ENCODE assay signal across 24 cellular contexts in the genomic region with DNA sequence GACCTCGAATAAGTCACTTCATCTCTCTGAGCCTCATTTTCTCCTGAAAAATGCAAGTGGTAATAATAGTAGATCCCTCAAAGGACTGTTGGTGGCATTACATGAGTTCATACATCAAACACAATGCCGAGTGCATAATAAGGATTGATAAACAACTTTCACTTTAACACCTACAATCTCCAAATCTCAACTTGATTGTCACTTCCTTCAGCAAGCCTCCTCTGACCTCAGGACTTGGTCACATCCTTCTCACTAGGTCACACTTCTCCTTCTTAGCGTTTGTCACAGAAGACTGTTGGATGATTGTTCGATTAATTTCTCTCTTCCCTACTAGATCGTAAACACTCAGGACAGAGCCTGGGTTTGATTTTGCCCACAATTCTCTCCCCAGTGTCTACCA. TPM values are rescaled to one million over a fixed set of nuclear protein-coding genes. Genes with fewer than 3 reads are reported as not detected.
DNase-seq lines count a peak whose midpoint lies in the region; ATAC-seq, FAIRE-seq and TF ChIP-seq lines count a peak whose summit lies in the region.
"Had no signal": no experiment of that assay in that cellular context is flagged by ENCODE, and none has a peak within 500 bp of the region (broad histone marks: within the 10 kb centered on the region; RNA-seq: fewer than 3 reads in every experiment).

No MANE protein-coding gene starts in this region.

- no peaks in the 10 kb centered on the region for H3K9me3 Mint-ChIP-seq in activated CD8-positive, alpha-beta T cell treated with anti-CD3 and anti-CD28 coated beads for 36 hours
- H3K9me3 Mint-ChIP-seq in activated CD8-positive, alpha-beta T cell treated with anti-CD3 and anti-CD28 coated beads, Interleukin-2, amount 10 ng/mL, durations not matched to agents 7 days and 5 days (ENCODE audit: insufficient read depth), result no peaks in the 10 kb centered on the region
- no peaks in the 10 kb centered on the region for H3K9me3 Mint-ChIP-seq in stimulated activated effector memory CD8-positive, alpha-beta T cell treated with anti-CD3 and anti-CD28 coated beads, Interleukin-12 subunit alpha, Interleukin-12 subunit beta, amount 100 ng/mL, for 72 hours
- H3K9me3 Mint-ChIP-seq: activated B cell treated with CpG ODN at 0.5 μM for 24 hours; activated T-cell treated with anti-CD3 and anti-CD28 coated beads, Interleukin-2, amount 50 U/mL, for 24 hours; CD4-positive, alpha-beta memory T cell; mesothelial cell of epicardium had no signal

- H2AFZ ChIP-seq in GM12878 (ENCODE audit: control insufficient read depth, low read depth, low read length), result peak overlapping the region; percentile 33

- RAD21 ChIA-PET in GM12878 (lab: Charles Lee; ENCODE audit: unreplicated experiment), result no interaction called here

- no peaks in the 10 kb centered on the region for H3K79me2 ChIP-seq in GM12878 (ENCODE audit: control insufficient read depth, insufficient read depth, low read length)

- H3K4me3 Mint-ChIP-seq in activated CD8-positive, alpha-beta T cell treated with anti-CD3 and anti-CD28 coated beads for 36 hours, result no peak overlapping the region
- H3K4me3 Mint-ChIP-seq in activated CD8-positive, alpha-beta T cell treated with anti-CD3 and anti-CD28 coated beads, Interleukin-2, amount 10 ng/mL, durations not matched to agents 7 days and 5 days, result no peak overlapping the region
- no peak overlapping the region for H3K4me3 Mint-ChIP-seq in stimulated activated effector memory CD8-positive, alpha-beta T cell treated with anti-CD3 and anti-CD28 coated beads, Interleukin-12 subunit alpha, Interleukin-12 subunit beta, amount 100 ng/mL, for 72 hours
- H3K4me3 Mint-ChIP-seq: activated B cell treated with CpG ODN at 0.5 μM for 24 hours; activated T-cell treated with anti-CD3 and anti-CD28 coated beads, Interleukin-2, amount 50 U/mL, for 24 hours; mesothelial cell of epicardium; naive B cell had no signal

- H3K4me2 ChIP-seq in GM12878 (ENCODE audit: control insufficient read depth, insufficient read depth), result 0 out of 2 replicates have a peak overlapping the region, but pooled peaks have one; percentile 21

- CTCF ChIA-PET in activated CD8-positive, alpha-beta T cell treated with anti-CD3 and anti-CD28 coated beads for 36 hours (lab: Charles Lee), result interaction anchor here (0.8 to 2.7 kb wide), 2 partner anchors 11 to 216 kb away, joined by 3 to 16 read pairs; no protein-coding TSS in a partner anchor
- CTCF ChIA-PET in activated CD8-positive, alpha-beta T cell treated with anti-CD3 and anti-CD28 coated beads, Interleukin-2, amount 10 ng/mL, durations not matched to agents 7 days and 5 days (lab: Charles Lee), result no interaction called here
- CTCF ChIA-PET in GM12878 (lab: Yijun Ruan, JAX), result interaction anchor here (0.7 to 2.5 kb wide), 4 partner anchors 11 to 216 kb away, joined by 4 to 23 read pairs (median 14); no protein-coding TSS in a partner anchor

- POLR2A ChIA-PET in activated CD8-positive, alpha-beta T cell treated with anti-CD3 and anti-CD28 coated beads for 36 hours (lab: Charles Lee), result no interaction called here
- POLR2A ChIA-PET in activated CD8-positive, alpha-beta T cell treated with anti-CD3 and anti-CD28 coated beads, Interleukin-2, amount 10 ng/mL, durations not matched to agents 7 days and 5 days (lab: Charles Lee), result no interaction called here
- POLR2A ChIA-PET in GM12878 (lab: Charles Lee), result no interaction called here

- 64% methylated on average over 5 of the region's 5 CpGs for WGBS in GM12878 (ENCODE audit: insufficient coverage, insufficient replicate concordance, low lambda C conversion rate, missing lambda C conversion rate)

- H3K27me3 Mint-ChIP-seq in activated CD8-positive, alpha-beta T cell treated with anti-CD3 and anti-CD28 coated beads for 36 hours, result no peaks in the 10 kb centered on the region
- H3K27me3 Mint-ChIP-seq in activated CD8-positive, alpha-beta T cell treated with anti-CD3 and anti-CD28 coated beads, Interleukin-2, amount 10 ng/mL, durations not matched to agents 7 days and 5 days (ENCODE audit: low read depth), result peaks cover 12% of the 10 kb centered on the region
- H3K27me3 Mint-ChIP-seq: activated B cell treated with CpG ODN at 0.5 μM for 24 hours; activated T-cell treated with anti-CD3 and anti-CD28 coated beads, Interleukin-2, amount 50 U/mL, for 24 hours; CD4-positive, alpha-beta memory T cell had no signal

- intact Hi-C loops in activated CD8-positive, alpha-beta T cell treated with anti-CD3 and anti-CD28 coated beads for 36 hours (cut with micrococcal nuclease), result no loop called here
- intact Hi-C loops in GM12878 (cut with micrococcal nuclease; ENCODE audit: unreplicated experiment) (no loop called here), posterior cingulate gyrus (cut with DNase I) (no loop called here)

- H3K36me3 ChIP-seq in GM12878 (ENCODE audit: control insufficient read depth in 2 of 2, insufficient read depth in 2 of 2, low read length in 1 of 2), result no peaks in the 10 kb centered on the region
- H3K36me3 ChIP-seq: left ventricle myocardium inferior, transverse colon had no signal

- H3K27ac ChIP-seq in GM12878 (ENCODE audit: control insufficient read depth, insufficient read depth), result no peak overlapping the region
- H3K27ac ChIP-seq: body of pancreas, left ventricle myocardium inferior, transverse colon had no signal

- no peaks in the 10 kb centered on the region for H3K36me3 Mint-ChIP-seq in activated CD8-positive, alpha-beta T cell treated with anti-CD3 and anti-CD28 coated beads for 36 hours (ENCODE audit: low read depth)
- no peaks in the 10 kb centered on the region for H3K36me3 Mint-ChIP-seq in activated CD8-positive, alpha-beta T cell treated with anti-CD3 and anti-CD28 coated beads, Interleukin-2, amount 10 ng/mL, durations not matched to agents 7 days and 5 days (ENCODE audit: low read depth)
- H3K36me3 Mint-ChIP-seq in stimulated activated effector memory CD8-positive, alpha-beta T cell treated with anti-CD3 and anti-CD28 coated beads, Interleukin-12 subunit alpha, Interleukin-12 subunit beta, amount 100 ng/mL, for 72 hours, result no peaks in the 10 kb centered on the region
- H3K36me3 Mint-ChIP-seq: CD4-positive, alpha-beta memory T cell; mesothelial cell of epicardium; naive B cell had no signal

- no peaks in the 10 kb centered on the region for H3K27me3 ChIP-seq in GM12878 (replicated peaks in 1 of 2; ENCODE audit: control insufficient read depth in 2 of 2, insufficient read depth in 2 of 2, low read length in 1 of 2)
- H3K27me3 ChIP-seq: body of pancreas, transverse colon had no signal

- no peak for FAIRE-seq in GM12878 (lab: Jason Lieb, UNC)
- FAIRE-seq: A204.1, H1, HTR-8/SVneo had no signal

- no peak for TF ChIP-seq EP300 in GM12878 (IDR thresholded peaks at IDR 0.05; ENCODE audit: borderline replicate concordance in 1 of 2, control insufficient read depth in 1 of 2, low read depth in 2 of 2, low read length in 2 of 2)

- no TSS peak for BruUV-seq in GM12878 (replicated peaks; lab: Mats Ljungman, UMichigan)

- H3K9ac ChIP-seq in GM12878 (ENCODE audit: control insufficient read depth, insufficient read depth, low read length), result no peak overlapping the region

- DNase-seq in activated CD8-positive, alpha-beta T cell treated with anti-CD3 and anti-CD28 coated beads for 36 hours, result no peak
- no peak for DNase-seq in activated CD8-positive, alpha-beta T cell treated with anti-CD3 and anti-CD28 coated beads, Interleukin-2, amount 10 ng/mL, durations not matched to agents 7 days and 5 days
- DNase-seq in NOMO-1 treated with dmso at 0.1 percent for 144 hours (lab: John Stamatoyannopoulos, UW; ENCODE audit: unreplicated experiment) (peak; percentile 47), GM12878 (ENCODE audit: low read depth, low spot score) (no peak), posterior cingulate gyrus (no peak)
- no peak for DNase-seq in stimulated activated effector memory CD8-positive, alpha-beta T cell treated with anti-CD3 and anti-CD28 coated beads, Interleukin-12 subunit alpha, Interleukin-12 subunit beta, amount 100 ng/mL, for 72 hours (ENCODE audit: low spot score in 2 of 2)
- no peak for DNase-seq in stimulated activated CD4-positive, alpha-beta T cell treated with anti-CD3 and anti-CD28 coated beads, Interleukin-1b, Interleukin-23, amount 100 ng/mL, for 48 hours
- no peak for DNase-seq in activated CD4-positive, CD25-positive, alpha-beta regulatory T cell treated with anti-CD3 and anti-CD28 coated beads, Interleukin-2, amount 50 U/mL, for 72 hours
- DNase-seq: activated B cell treated with CpG ODN at 0.5 μM for 24 hours; activated CD8-positive, alpha-beta memory T cell treated with anti-CD3 and anti-CD28 coated beads for 24 hours; activated T-cell treated with anti-CD3 and anti-CD28 coated beads, Interleukin-2, amount 50 U/mL, for 24 hours; islet precursor cell; left ventricle myocardium inferior; naive B cell; NCI-H1436 treated with DMSO at 0.1 percent for 48 hours; occipital lobe; T-helper 9 cell had no signal

- TF ChIP-seq POLR2A in GM12878 (IDR thresholded peaks at IDR 0.05; ENCODE audit: low read depth, low read length), result no peak

- no peak overlapping the region for H3K27ac Mint-ChIP-seq in activated CD8-positive, alpha-beta T cell treated with anti-CD3 and anti-CD28 coated beads for 36 hours
- no peak overlapping the region for H3K27ac Mint-ChIP-seq in activated CD8-positive, alpha-beta T cell treated with anti-CD3 and anti-CD28 coated beads, Interleukin-2, amount 10 ng/mL, durations not matched to agents 7 days and 5 days
- peak overlapping the region; percentile 27 for H3K27ac Mint-ChIP-seq in stimulated activated effector memory CD8-positive, alpha-beta T cell treated with anti-CD3 and anti-CD28 coated beads, Interleukin-12 subunit alpha, Interleukin-12 subunit beta, amount 100 ng/mL, for 72 hours
- H3K27ac Mint-ChIP-seq: activated B cell treated with CpG ODN at 0.5 μM for 24 hours; activated T-cell treated with anti-CD3 and anti-CD28 coated beads, Interleukin-2, amount 50 U/mL, for 24 hours; mesothelial cell of epicardium; naive B cell had no signal

- no peaks in the 10 kb centered on the region for H3K4me1 ChIP-seq in GM12878 (ENCODE audit: control insufficient read depth, insufficient read depth, low read length)
- H3K4me1 ChIP-seq: left ventricle myocardium inferior, transverse colon had no signal

- peak; percentile 34 for ATAC-seq in activated CD8-positive, alpha-beta T cell treated with anti-CD3 and anti-CD28 coated beads for 36 hours
- ATAC-seq in activated CD8-positive, alpha-beta T cell treated with anti-CD3 and anti-CD28 coated beads, Interleukin-2, amount 10 ng/mL, durations not matched to agents 7 days and 5 days, result no peak
- peak; percentile 19; the same call in 1 of the 3 replicates for ATAC-seq in GM12878
- ATAC-seq in stimulated activated effector memory CD8-positive, alpha-beta T cell treated with anti-CD3 and anti-CD28 coated beads, Interleukin-12 subunit alpha, Interleukin-12 subunit beta, amount 100 ng/mL, for 72 hours, result peak; percentile 76
- ATAC-seq: body of pancreas had no signal

- no peaks in the 10 kb centered on the region for H3K9me3 ChIP-seq in GM12878 (replicated peaks; ENCODE audit: control insufficient read depth, insufficient read depth, low read length)
- H3K9me3 ChIP-seq: body of pancreas, left ventricle myocardium inferior, transverse colon had no signal

- no peak overlapping the region for H3K4me3 ChIP-seq in GM12878
- H3K4me3 ChIP-seq: body of pancreas, left ventricle myocardium inferior, transverse colon had no signal

- H3K4me1 Mint-ChIP-seq in activated CD8-positive, alpha-beta T cell treated with anti-CD3 and anti-CD28 coated beads for 36 hours (ENCODE audit: low read depth), result no peaks in the 10 kb centered on the region
- H3K4me1 Mint-ChIP-seq in activated CD8-positive, alpha-beta T cell treated with anti-CD3 and anti-CD28 coated beads, Interleukin-2, amount 10 ng/mL, durations not matched to agents 7 days and 5 days (ENCODE audit: low read depth), result peaks cover 9% of the 10 kb centered on the region
- peaks cover 9% of the 10 kb centered on the region for H3K4me1 Mint-ChIP-seq in stimulated activated effector memory CD8-positive, alpha-beta T cell treated with anti-CD3 and anti-CD28 coated beads, Interleukin-12 subunit alpha, Interleukin-12 subunit beta, amount 100 ng/mL, for 72 hours
- H3K4me1 Mint-ChIP-seq: mesothelial cell of epicardium had no signal

- in situ Hi-C loops in GM12878 (cut with MboI), result loop anchor here (25.0 kb wide), 1 partner anchor 1523 kb away; the partner anchor contains the start of gene PEBP1

- SMC1A ChIA-PET in GM12878 (lab: Charles Lee; ENCODE audit: uncharacterized antibody, unreplicated experiment), result no interaction called here

- TF ChIP-seq RAD21 in GM12878 (IDR thresholded peaks at IDR 0.05; ENCODE audit: insufficient read depth, low read depth, low read length), result no peak

- H4K20me1 ChIP-seq in GM12878 (ENCODE audit: control insufficient read depth, insufficient read depth), result no peaks in the 10 kb centered on the region

- TF ChIP-seq CTCF in activated CD8-positive, alpha-beta T cell treated with anti-CD3 and anti-CD28 coated beads for 36 hours (IDR thresholded peaks at IDR 0.05), result no peak
- no peak for TF ChIP-seq CTCF in GM12878 (IDR thresholded peaks at IDR 0.05 in 2 of 3, conservative IDR thresholded peaks at IDR 0.05 in 1 of 3; ENCODE audit: control insufficient read depth in 2 of 3, extremely low read depth in 1 of 3, insufficient read depth in 1 of 3, low read depth in 3 of 3, low read length in 3 of 3)

RNA-seq across cellular contexts. Expression of gene PRKAB1, which starts 7.9 kb away (rescaled TPM):
- total RNA-seq in activated CD8-positive, alpha-beta T cell treated with anti-CD3 and anti-CD28 coated beads for 36 hours, result 10 to 100 TPM; 21.0 to 24.8 TPM
- total RNA-seq in activated CD8-positive, alpha-beta T cell treated with anti-CD3 and anti-CD28 coated beads, Interleukin-2, amount 10 ng/mL, durations not matched to agents 7 days and 5 days, result 10 to 100 TPM; 31.7 to 33.1 TPM
- 65.6 and 71.3 TPM in 2 replicates for total RNA-seq in GM12878 (2013; cell fraction: nucleolus; rRNA removed)
- 37.4 and 39.6 TPM in 2 replicates for total RNA-seq in GM12878 (2014; rRNA removed)
- total RNA-seq in GM12878 (2014; rRNA removed; fragmentation: Illumina TruSeq; extraction: Trizol), result 32.2 and 32.3 TPM in 2 replicates
- 49.9 and 51.1 TPM in 2 replicates for total RNA-seq in GM12878 (2021)
- 57.0 TPM for polyA plus RNA-seq in GM12878 (2011; ENCODE audit: low read depth)
- polyA plus RNA-seq in GM12878 (2011; rRNA removed), result 45.6 and 73.9 TPM in 2 replicates
- polyA plus RNA-seq in GM12878 (2011; cell fraction: cytosol; rRNA removed), result 58.9 and 66.9 TPM in 2 replicates
- polyA plus RNA-seq in GM12878 (2011; cell fraction: nucleus; rRNA removed), result 93.5 and 94.4 TPM in 2 replicates
- polyA plus RNA-seq in GM12878 (2012), result 35.4 and 37.1 TPM in 2 replicates
- 54.9 and 58.8 TPM in 2 replicates for polyA plus RNA-seq in GM12878 (2014; fragmentation: Illumina TruSeq; extraction: Trizol)
- polyA plus RNA-seq in GM12878 (2014; fragmentation: Nextera tagmentation; extraction: Ambion mirVana), result 10 to 100 TPM; 24.6 to 28.8 TPM
- 51.4 and 53.5 TPM in 2 replicates for polyA plus RNA-seq in GM12878 (2014; rRNA removed)
- 10 to 100 TPM; 73.6 to 85.0 TPM for polyA plus RNA-seq in GM12878 (2016; fragmentation: Nextera tagmentation; extraction: Ambion mirVana)
- 48.6 and 51.9 TPM in 2 replicates for polyA minus RNA-seq in GM12878 (2011; rRNA and poly(A)+ RNA removed)
- polyA minus RNA-seq in GM12878 (2011; cell fraction: cytosol; rRNA and poly(A)+ RNA removed), result 29.2 and 30.6 TPM in 2 replicates
- 41.6 and 66.5 TPM in 2 replicates for polyA minus RNA-seq in GM12878 (2011; cell fraction: nucleus; rRNA and poly(A)+ RNA removed)
